In the genomic region with DNA sequence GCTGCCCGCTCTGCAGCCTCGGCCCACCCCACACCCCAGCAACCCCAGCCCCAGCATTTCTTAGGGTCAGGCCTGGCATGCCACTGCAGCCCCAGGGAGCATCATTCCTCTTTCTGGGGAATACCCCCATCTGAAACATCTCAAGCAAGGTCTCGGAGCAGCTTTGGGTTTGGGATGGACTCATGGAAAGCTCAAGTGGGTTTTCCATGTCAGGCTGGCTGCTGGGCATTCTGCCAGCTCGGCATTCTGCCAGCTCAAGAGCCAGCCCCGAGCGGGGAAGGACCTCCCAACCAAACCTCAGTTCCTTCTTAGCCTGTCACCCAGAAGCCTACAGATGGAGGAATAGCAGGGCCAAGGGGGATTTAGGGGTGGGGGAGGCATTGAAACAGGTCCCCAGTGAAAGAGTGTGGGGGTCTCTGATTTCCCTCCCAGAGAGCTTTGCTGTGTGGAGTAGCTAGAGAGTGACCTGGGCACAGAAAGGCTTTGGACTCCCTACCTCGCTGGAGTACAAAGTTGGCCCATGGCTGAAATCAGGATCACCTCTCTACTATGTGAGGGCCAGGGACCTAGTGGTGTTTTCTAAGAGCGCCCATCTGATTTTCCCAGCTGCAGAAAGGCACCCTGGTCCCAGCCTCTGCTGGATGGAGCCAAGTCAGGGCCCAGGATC, we compare ENCODE assay signal across 8 cellular contexts. TPM values are rescaled to one million over a fixed set of nuclear protein-coding genes. Genes with fewer than 3 reads are reported as not detected.
A peak's percentile ranks its signal among the peaks of the same experiment; 100 is the strongest.
DNase-seq lines count a peak whose midpoint lies in the region; FAIRE-seq and TF ChIP-seq lines count a peak whose summit lies in the region.

No MANE protein-coding gene starts in this region.

- H3K4me1 Mint-ChIP-seq in MCF 10A (ENCODE audit: insufficient read depth, unreplicated experiment) (peaks cover 25% of the 10 kb centered on the region), astrocyte (ENCODE audit: low read depth, unreplicated experiment) (peaks cover 3% of the 10 kb centered on the region)

- H3K9me3 ChIP-seq in mammary epithelial cell (replicated peaks; ENCODE audit: insufficient read depth, low read length) (no peaks in the 10 kb centered on the region), astrocyte (ENCODE audit: insufficient read depth, low read depth, low read length) (no peaks in the 10 kb centered on the region)

- FAIRE-seq in astrocyte (lab: Jason Lieb, UNC) = no peak

- in situ Hi-C loops in mammary epithelial cell (cut with MboI; ENCODE audit: low sequenced_read_pairs in 2 of 2) = no loop called here

- H3K27ac ChIP-seq in mammary epithelial cell (ENCODE audit: insufficient read depth, low read depth, low read length) (no peak overlapping the region), astrocyte (ENCODE audit: low read depth, low read length) (no peak overlapping the region), substantia nigra (ENCODE audit: low read depth, low read length, poor library complexity, severe bottlenecking) (peak overlapping the region; percentile 77)

- H3K9ac ChIP-seq in mammary epithelial cell (ENCODE audit: insufficient read depth, low read length) = no peak overlapping the region
- H3K9ac ChIP-seq in astrocyte (ENCODE audit: low read length) = peak overlapping the region; percentile 30

- intact Hi-C loops in MCF 10A (cut with micrococcal nuclease) = loop anchor here (2.0 kb wide), 1 partner anchor 25 kb away; a partner anchor contains a TSS
- intact Hi-C loops in mammary epithelial cell (cut with micrococcal nuclease) = no loop called here

- no peaks in the 10 kb centered on the region for H3K9me3 Mint-ChIP-seq in MCF 10A (ENCODE audit: unreplicated experiment)
- no peaks in the 10 kb centered on the region for H3K9me3 Mint-ChIP-seq in astrocyte (ENCODE audit: unreplicated experiment)

- H3K36me3 Mint-ChIP-seq in MCF 10A (ENCODE audit: insufficient read depth, unreplicated experiment) (no peaks in the 10 kb centered on the region), astrocyte (ENCODE audit: low read depth, unreplicated experiment) (no peaks in the 10 kb centered on the region)

- TF ChIP-seq CTCF in MCF 10A (IDR thresholded peaks at IDR 0.05; ENCODE audit: unreplicated experiment) (no peak), mammary epithelial cell (conservative IDR thresholded peaks at IDR 0.05 in 1 of 2, IDR thresholded peaks at IDR 0.05 in 1 of 2; ENCODE audit: extremely low read depth in 1 of 2, insufficient read depth in 1 of 2, low read depth in 1 of 2, low read length in 2 of 2) (no peak), astrocyte (IDR thresholded peaks at IDR 0.05; ENCODE audit: insufficient read depth, low read depth, low read length) (no peak), GM20000 (IDR thresholded peaks at IDR 0.05; ENCODE audit: extremely low read depth, missing control alignments) (no peak)

- H3K4me3 ChIP-seq in mammary epithelial cell (replicated peaks in 1 of 3; ENCODE audit: insufficient read depth in 1 of 3, low read depth in 2 of 3, low read length in 3 of 3) = no peak overlapping the region
- H3K4me3 ChIP-seq in astrocyte (ENCODE audit: insufficient read depth, low read depth, low read length) = peak overlapping the region; percentile 34

- no peaks in the 10 kb centered on the region for H3K36me3 ChIP-seq in mammary epithelial cell (ENCODE audit: insufficient read depth, low read length)
- H3K36me3 ChIP-seq in astrocyte (ENCODE audit: insufficient read depth, low read length) = no peaks in the 10 kb centered on the region

- H3K27me3 Mint-ChIP-seq in MCF 10A (ENCODE audit: insufficient read depth, unreplicated experiment) (peaks cover 2% of the 10 kb centered on the region), astrocyte (ENCODE audit: low read depth, unreplicated experiment) (peaks cover 4% of the 10 kb centered on the region)

- H3K4me1 ChIP-seq in mammary epithelial cell (ENCODE audit: insufficient read depth, low read length) (no peaks in the 10 kb centered on the region), astrocyte (ENCODE audit: insufficient read depth, low read length) (peaks cover 10% of the 10 kb centered on the region)

- POLR2A ChIA-PET in MCF 10A (lab: Yijun Ruan, JAX) = interaction anchor here (0.5 to 4.5 kb wide), 42 partner anchors 8 to 1103 kb away, joined by 3 to 60 read pairs (median 4); a partner anchor contains a TSS

- H3K27ac Mint-ChIP-seq in MCF 10A (ENCODE audit: low read depth, unreplicated experiment) (peak overlapping the region; percentile 13), astrocyte (ENCODE audit: unreplicated experiment) (no peak overlapping the region)

- BruUV-seq in MCF 10A (replicated peaks; lab: Mats Ljungman, UMichigan) (TSS peak; percentile 63), mammary epithelial cell (replicated peaks; lab: Mats Ljungman, UMichigan) (no TSS peak)

- H3K4me2 ChIP-seq in mammary epithelial cell (ENCODE audit: insufficient read depth, low read depth, low read length) (no peak overlapping the region), astrocyte (ENCODE audit: low read length) (peak overlapping the region; percentile 81)

- peak overlapping the region; percentile 69 for H3K4me3 Mint-ChIP-seq in MCF 10A (ENCODE audit: unreplicated experiment)
- H3K4me3 Mint-ChIP-seq in astrocyte (ENCODE audit: unreplicated experiment) = no peak overlapping the region

- DNase-seq in MCF 10A (ENCODE audit: unreplicated experiment) (peak; percentile 84), mammary epithelial cell (no peak), astrocyte (ENCODE audit: low read depth) (peak; percentile 8), inferior parietal cortex (ENCODE audit: extremely low spot score) (peak; percentile 33), substantia nigra (lab: John Stamatoyannopoulos, UW) (peak in 39 of 49 donors; percentile 6 to 75 (median 37)), GM20000 (ENCODE audit: low spot score) (no peak), iPS-NIHi11 (ENCODE audit: low spot score) (no peak), A172 (ENCODE audit: low spot score) (no peak)

- H2AFZ ChIP-seq in mammary epithelial cell (ENCODE audit: low read depth, low read length) (no peak overlapping the region), astrocyte (ENCODE audit: low read depth, low read length) (peak overlapping the region; percentile 78)

- no peaks in the 10 kb centered on the region for H4K20me1 ChIP-seq in mammary epithelial cell (ENCODE audit: insufficient read depth, low read length)
- no peaks in the 10 kb centered on the region for H4K20me1 ChIP-seq in astrocyte (ENCODE audit: insufficient read depth, low read length)

- H3K79me2 ChIP-seq in mammary epithelial cell (ENCODE audit: insufficient read depth, low read length) = no peaks in the 10 kb centered on the region
- H3K79me2 ChIP-seq in astrocyte (ENCODE audit: insufficient read depth, low read length) = no peaks in the 10 kb centered on the region

- WGBS in mammary epithelial cell (ENCODE audit: low coverage, missing lambda C conversion rate) = 55% methylated on average over 4 of the region's 8 CpGs

- CTCF ChIA-PET in MCF 10A (lab: Yijun Ruan, JAX) = interaction anchor here (0.7 to 4.4 kb wide), 11 partner anchors 9 to 505 kb away, joined by 3 to 28 read pairs (median 4); a partner anchor contains a TSS
- CTCF ChIA-PET in mammary epithelial cell (lab: Charles Lee; ENCODE audit: low non-redundant PET) = no interaction called here

- peaks cover 2% of the 10 kb centered on the region for H3K27me3 ChIP-seq in mammary epithelial cell (ENCODE audit: insufficient read depth, low read length)
- no peaks in the 10 kb centered on the region for H3K27me3 ChIP-seq in astrocyte (ENCODE audit: insufficient read depth, low read length)

- dilution Hi-C loops in mammary epithelial cell (cut with HindIII; ENCODE audit: low sequenced_read_pairs) = no loop called here

RNA-seq across cellular contexts. Expression of a gene that starts 0.6 kb away (rescaled TPM):
- total RNA-seq in MCF 10A (2022) = 8.2 and 11.6 TPM in 2 replicates
- 1 to 10 TPM in 1 of 2 donors, not detected in 1; 2.8 TPM for total RNA-seq in mammary epithelial cell
- not detected for polyA plus RNA-seq in mammary epithelial cell
- polyA minus RNA-seq in mammary epithelial cell = not detected
- 7.2 and 7.3 TPM in 2 replicates for total RNA-seq in astrocyte
- 0.22 and 0.41 TPM in 2 replicates for total RNA-seq in A172 (2014; rRNA removed; shearing (Covaris generic))

RNA-seq across cellular contexts. Expression of a gene that starts 24.8 kb away (rescaled TPM):
- 19.2 and 26.5 TPM in 2 replicates for total RNA-seq in MCF 10A (2022)
- total RNA-seq in mammary epithelial cell = 10 to 100 TPM; 45.5 to 45.9 TPM
- 28.5 TPM for polyA plus RNA-seq in mammary epithelial cell
- 33.7 TPM for polyA minus RNA-seq in mammary epithelial cell
- total RNA-seq in astrocyte = 55.3 and 61.3 TPM in 2 replicates
- 73.0 and 104 TPM in 2 replicates for total RNA-seq in A172 (2014; rRNA removed; shearing (Covaris generic))

RNA-seq across cellular contexts. Expression of a gene that starts 27.5 kb away (rescaled TPM):
- 281 and 320 TPM in 2 replicates for total RNA-seq in MCF 10A (2022)
- total RNA-seq in mammary epithelial cell = 100 to 1,000 TPM; 239 to 352 TPM
- polyA plus RNA-seq in mammary epithelial cell = 412 TPM
- polyA minus RNA-seq in mammary epithelial cell = 418 TPM
- total RNA-seq in astrocyte = 314 and 316 TPM in 2 replicates
- total RNA-seq in A172 (2014; rRNA removed; shearing (Covaris generic)) = 1,122 and 1,186 TPM in 2 replicates

RNA-seq across cellular contexts. Expression of a gene that starts 44.7 kb away (rescaled TPM):
- total RNA-seq in MCF 10A (2022) (75.3 and 90.1 TPM in 2 replicates), mammary epithelial cell (10 to 100 TPM; 46.7 to 58.3 TPM), astrocyte (59.4 and 67.8 TPM in 2 replicates)
- polyA plus RNA-seq in mammary epithelial cell = 57.9 TPM
- polyA minus RNA-seq in mammary epithelial cell = 135 TPM
- 86.6 and 99.4 TPM in 2 replicates for total RNA-seq in A172 (2014; rRNA removed; shearing (Covaris generic))

Comparison
In these comparisons a context has a peak if more than half of its experiments do, and no peak if none do; other contexts are left out.
1. DNase-seq: peak in MCF 10A (single experiment), astrocyte (single experiment), inferior parietal cortex (single experiment) and substantia nigra (39 of 49); none in mammary epithelial cell (single experiment), GM20000 (single experiment), iPS-NIHi11 (single experiment) and A172 (single experiment).